In the genomic region with DNA sequence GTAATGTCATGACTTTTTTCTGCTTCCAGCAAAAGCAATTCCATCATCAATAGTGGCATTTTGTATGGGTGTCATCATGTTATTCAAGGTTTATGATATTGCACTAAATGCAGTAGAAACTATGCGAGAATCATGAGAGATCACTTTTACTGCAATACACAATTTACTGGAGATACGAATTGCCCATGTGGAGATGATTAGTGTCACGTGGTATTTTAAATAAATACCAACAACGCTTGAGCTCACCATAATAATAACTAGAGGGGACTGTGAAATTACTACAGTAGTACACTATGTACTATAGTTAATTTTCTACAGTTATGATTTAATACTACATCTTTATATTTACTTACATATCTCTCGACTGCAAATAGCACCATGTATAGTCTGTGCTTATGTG, we compare ENCODE assay signal across 34 cellular contexts.
"Had no signal": no experiment of that assay in that cellular context is flagged by ENCODE, and none has a peak within 500 bp of the region (broad histone marks: within the 10 kb centered on the region; RNA-seq: fewer than 3 reads in every experiment).

No MANE protein-coding gene starts in this region.

- H3K27me3 ChIP-seq: ascending aorta, cardiac muscle cell, MG63, SJCRH30 had no signal

- H3K36me3 ChIP-seq: cardiac muscle cell, MG63, WERI-Rb-1 had no signal

- DNase-seq: activated CD4-positive, alpha-beta T cell treated with anti-CD3 and anti-CD28 coated beads for 1 hour; activated CD4-positive, alpha-beta T cell treated with anti-CD3 and anti-CD28 coated beads, Interleukin-2, amount 10 ng/mL, durations not matched to agents 24 days and 14 days; activated CD4-positive, alpha-beta T cell treated with anti-CD3 and anti-CD28 coated beads, Interleukin-2, amount 50 U/mL, for 4 hours; activated CD4-positive, CD25-positive, alpha-beta regulatory T cell; activated CD8-positive, alpha-beta T cell treated with anti-CD3 and anti-CD28 coated beads for 36 hours; activated effector memory CD4-positive, alpha-beta T cell treated with anti-CD3 and anti-CD28 coated beads, Interleukin-2, amount 50 U/mL, for 16 hours; activated naive CD4-positive, alpha-beta T cell; activated naive CD4-positive, alpha-beta T cell treated with anti-CD3 and anti-CD28 coated beads, Interleukin-2, amount 50 U/mL, for 16 hours; activated naive CD8-positive, alpha-beta T cell treated with anti-CD3 and anti-CD28 coated beads for 36 hours; activated T-cell treated with anti-CD3 and anti-CD28 coated beads, Interleukin-2, amount 50 U/mL, for 1 hour; activated T-cell treated with anti-CD3 and anti-CD28 coated beads, Interleukin-2, amount 50 U/mL, for 72 hours; amygdala; Kasumi-1; MG63; NCI-H1048; NCI-H1105 treated with DMSO at 0.1 percent for 48 hours; NCI-H1436; NCI-H1694; NCI-H1930; NCI-H345; NCI-H526; NCI-H748 treated with DMSO at 0.1 percent for 48 hours; NK-92 treated with Interleukin-12 subunit alpha and Interleukin-12 subunit beta, amount 100 ng/mL, for 24 hours; OCI-M1; SHP77; SJCRH30; T-cell; T-helper 2 cell; T-helper 9 cell; WERI-Rb-1 had no signal

- H3K4me1 ChIP-seq: ascending aorta, SJCRH30 had no signal

- ATAC-seq: activated CD8-positive, alpha-beta T cell treated with anti-CD3 and anti-CD28 coated beads for 36 hours; activated T-cell treated with anti-CD3 and anti-CD28 coated beads, Interleukin-2, amount 50 U/mL, for 72 hours; activated T-helper 17 cell treated with anti-CD3 and anti-CD28 coated beads, Interleukin-2, amount 50 U/mL, for 72 hours; T-cell had no signal

- H3K9me3 ChIP-seq: ascending aorta, MG63, SJCRH30 had no signal

- H3K4me3 ChIP-seq: ascending aorta, cardiac muscle cell, MG63, SJCRH30, SK-N-MC had no signal

- H3K27ac ChIP-seq: ascending aorta, cardiac muscle cell, SJCRH30, SK-N-MC, WERI-Rb-1 had no signal
